9 cellular contexts compared by ENCODE assay signal in genomic region chr2:48529189-48529588, GRCh38. TPM values are rescaled to one million over a fixed set of nuclear protein-coding genes. Genes with fewer than 3 reads are reported as not detected.
A peak's percentile ranks its signal among the peaks of the same experiment; 100 is the strongest.
DNase-seq lines count a peak whose midpoint lies in the region; ATAC-seq and TF ChIP-seq lines count a peak whose summit lies in the region.
"Had no signal": no experiment of that assay in that cellular context is flagged by ENCODE, and none has a peak within 500 bp of the region (broad histone marks: within the 10 kb centered on the region; RNA-seq: fewer than 3 reads in every experiment).

No MANE protein-coding gene starts in this region.

- peak overlapping the region in 1 of 2 donors; percentile 47 for H3K9ac ChIP-seq in stomach smooth muscle (ENCODE audit: low read length in 2 of 2)

- H3K9me3 ChIP-seq in hepatocyte (ENCODE audit: low read depth) (no peaks in the 10 kb centered on the region), stomach smooth muscle (ENCODE audit: control insufficient read depth in 2 of 2, low read length in 2 of 2) (no peaks in the 10 kb centered on the region)
- H3K9me3 ChIP-seq: SJSA1 had no signal

- no peak for ATAC-seq in HG02938 (IDR thresholded peaks at IDR 0.05; ENCODE audit: unreplicated experiment)
- ATAC-seq in HG02763 (IDR thresholded peaks at IDR 0.05; ENCODE audit: unreplicated experiment), result no peak

- peaks cover 24% of the 10 kb centered on the region for H3K79me2 ChIP-seq in hepatocyte

- no peaks in the 10 kb centered on the region for H3K27me3 ChIP-seq in hepatocyte
- no peaks in the 10 kb centered on the region for H3K27me3 ChIP-seq in stomach smooth muscle (ENCODE audit: control insufficient read depth in 1 of 2, insufficient read depth in 2 of 2, low read length in 2 of 2)
- H3K27me3 ChIP-seq: SJSA1 had no signal

- H3K9me2 ChIP-seq in hepatocyte (replicated peaks; ENCODE audit: insufficient read depth), result no peaks in the 10 kb centered on the region

- H3K27ac ChIP-seq in hepatocyte (no peak overlapping the region), stomach smooth muscle (ENCODE audit: low read length) (peak overlapping the region; percentile 84)
- H3K27ac ChIP-seq: SJSA1 had no signal

- no peak overlapping the region for H2AFZ ChIP-seq in hepatocyte

- no peak for TF ChIP-seq CTCF in hepatocyte (IDR thresholded peaks at IDR 0.05; ENCODE audit: poor library complexity)

- 37% methylated on average over 7 of the region's 7 CpGs for WGBS in hepatocyte (ENCODE audit: low lambda C conversion rate, missing lambda C conversion rate)

- H4K20me1 ChIP-seq in hepatocyte (ENCODE audit: insufficient read depth, poor library complexity, severe bottlenecking), result no peaks in the 10 kb centered on the region

- H3K36me3 ChIP-seq in hepatocyte (replicated peaks; ENCODE audit: insufficient read depth, low read depth), result no peaks in the 10 kb centered on the region
- no peaks in the 10 kb centered on the region for H3K36me3 ChIP-seq in stomach smooth muscle (ENCODE audit: control insufficient read depth in 2 of 2, insufficient read depth in 2 of 2, low read length in 2 of 2)
- H3K36me3 ChIP-seq: SJSA1 had no signal

- H3K4me1 ChIP-seq in hepatocyte (ENCODE audit: insufficient read depth) (peaks cover 16% of the 10 kb centered on the region), stomach smooth muscle (ENCODE audit: control insufficient read depth, insufficient read depth, low read length) (peaks cover 34% of the 10 kb centered on the region)

- H3K4me3 ChIP-seq in hepatocyte (no peak overlapping the region), stomach smooth muscle (ENCODE audit: low read length in 2 of 2) (peak overlapping the region; percentile 27 to 95)

- DNase-seq in NCI-H748 (lab: John Stamatoyannopoulos, UW; ENCODE audit: unreplicated experiment), result peak; percentile 59
- no peak for DNase-seq in NCI-H748 treated with DMSO at 0.1 percent for 48 hours (lab: John Stamatoyannopoulos, UW)
- peak; percentile 64 for DNase-seq in NCI-H524 treated with DMSO at 0.1 percent for 48 hours (lab: John Stamatoyannopoulos, UW)
- DNase-seq in hepatocyte (ENCODE audit: low spot score), result no peak
- no peak for DNase-seq in head of caudate nucleus

- H3K4me2 ChIP-seq in hepatocyte, result peak overlapping the region; percentile 91

- intact Hi-C loops in head of caudate nucleus (cut with DNase I), result no loop called here

RNA-seq across cellular contexts. Expression of gene STON1, which starts 0.8 kb away (rescaled TPM):
- total RNA-seq in hepatocyte, result 21.6 and 22.0 TPM in 2 replicates
- polyA plus RNA-seq in hepatocyte, result 10.4 and 12.2 TPM in 2 replicates

Comparison
In these comparisons a context has a peak if more than half of its experiments do, and no peak if none do; other contexts are left out.
1. DNase-seq: peak in NCI-H748 (single experiment) and NCI-H524 treated with DMSO at 0.1 percent for 48 hours (single experiment); none in NCI-H748 treated with DMSO at 0.1 percent for 48 hours (single experiment), hepatocyte (single experiment) and head of caudate nucleus (0 of 42).